Comparison of ENCODE assay signal across 22 cellular contexts in the genomic region with DNA sequence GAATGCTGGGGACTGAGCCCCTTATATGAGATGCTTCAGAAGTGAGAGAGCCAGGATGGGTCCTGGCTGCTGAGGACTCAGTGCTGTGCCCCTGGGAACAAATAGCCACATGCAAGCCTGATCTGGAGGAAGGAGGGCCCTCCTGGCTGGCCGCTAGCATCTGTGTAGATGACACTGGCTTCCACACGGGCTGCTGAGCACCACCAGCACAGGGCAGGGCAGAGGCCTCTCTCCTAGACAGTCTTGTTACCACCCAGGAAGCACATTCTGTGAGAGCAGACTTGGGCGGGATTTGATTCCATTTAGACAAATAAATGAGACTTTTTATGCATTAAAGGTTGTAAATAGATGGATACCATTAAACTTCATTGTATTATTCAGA. TPM values are rescaled to one million over a fixed set of nuclear protein-coding genes. Genes with fewer than 3 reads are reported as not detected.
A peak's percentile ranks its signal among the peaks of the same experiment; 100 is the strongest.
DNase-seq lines count a peak whose midpoint lies in the region; ATAC-seq and TF ChIP-seq lines count a peak whose summit lies in the region.
"Had no signal": no experiment of that assay in that cellular context is flagged by ENCODE, and none has a peak within 500 bp of the region (broad histone marks: within the 10 kb centered on the region; RNA-seq: fewer than 3 reads in every experiment).

No MANE protein-coding gene starts in this region.

- no peak overlapping the region for H2AFZ ChIP-seq in mesenchymal stem cell (ENCODE audit: low read depth, low read length)

- H3K4me1 ChIP-seq in HEK293 (ENCODE audit: control insufficient read depth, insufficient read depth, low read length) (no peaks in the 10 kb centered on the region), mesenchymal stem cell (ENCODE audit: control insufficient read depth, insufficient read depth, low read depth, low read length) (peaks cover 5% of the 10 kb centered on the region), upper lobe of left lung (no peaks in the 10 kb centered on the region)
- H3K4me1 ChIP-seq: Caco-2 had no signal

- H3K4ac ChIP-seq in mesenchymal stem cell (ENCODE audit: low read depth in 1 of 2, low read length in 2 of 2), result peak overlapping the region in 1 of 2 experiments; percentile 64

- no peaks in the 10 kb centered on the region for H3K27me3 Mint-ChIP-seq in chondrocyte (ENCODE audit: low read depth)
- H3K27me3 Mint-ChIP-seq: natural killer cell treated with Interleukin-12 subunit alpha and Interleukin-12 subunit beta and Interleukin-15 and Interleukin-18, amount 100 ng/mL, for 72 hours; progenitor cell of endocrine pancreas had no signal

- H3K9ac ChIP-seq in mesenchymal stem cell (ENCODE audit: low read length), result peak overlapping the region; percentile 47

- DNase-seq in chondrocyte (ENCODE audit: low spot score) (no peak), mesenchymal stem cell (no peak), upper lobe of left lung (no peak), cortex of kidney (lab: John Stamatoyannopoulos, UW) (no peak)
- no peak for DNase-seq in central memory CD4-positive, alpha-beta T cell
- DNase-seq: activated CD4-positive, alpha-beta T cell treated with anti-CD3 and anti-CD28 coated beads, Interleukin-2, amount 50 U/mL, for 4 hours; activated naive CD4-positive, alpha-beta T cell treated with Interleukin-2 at 50 U/mL for 16 hours; AML-193; anterior cingulate cortex; Caco-2; EL; GOT3; mesendoderm; NCI-H1105 treated with DMSO at 0.1 percent for 48 hours; NCI-H524 treated with DMSO at 0.1 percent for 48 hours had no signal

- H3K4me3 ChIP-seq in HEK293 (ENCODE audit: low read depth, low read length), result no peak overlapping the region
- no peak overlapping the region for H3K4me3 ChIP-seq in mesenchymal stem cell (ENCODE audit: insufficient read depth in 1 of 2, low read depth in 1 of 2, low read length in 2 of 2)
- H3K4me3 ChIP-seq in upper lobe of left lung, result no peak overlapping the region
- H3K4me3 ChIP-seq: suprapubic skin had no signal

- peaks cover 1% of the 10 kb centered on the region for H3K36me3 Mint-ChIP-seq in chondrocyte (ENCODE audit: low read depth)
- H3K36me3 Mint-ChIP-seq: natural killer cell treated with Interleukin-12 subunit alpha and Interleukin-12 subunit beta and Interleukin-15 and Interleukin-18, amount 100 ng/mL, for 72 hours had no signal

- peak overlapping the region in 1 of 2 experiments; percentile 89 for H2BK12ac ChIP-seq in mesenchymal stem cell (ENCODE audit: low read length in 2 of 2)

- TF ChIP-seq CTCF in HEK293 (tag by site-specific recombination; IDR thresholded peaks at IDR 0.05), result no peak
- no peak for TF ChIP-seq CTCF in chondrocyte (IDR thresholded peaks at IDR 0.05)
- no peak for TF ChIP-seq CTCF in upper lobe of left lung (IDR thresholded peaks at IDR 0.05)

- H3K23ac ChIP-seq in mesenchymal stem cell (ENCODE audit: low read length in 2 of 2), result no peak overlapping the region

- peak overlapping the region; percentile 75 for H3K27ac Mint-ChIP-seq in chondrocyte (ENCODE audit: unreplicated experiment)
- H3K27ac Mint-ChIP-seq: natural killer cell treated with Interleukin-12 subunit alpha and Interleukin-12 subunit beta and Interleukin-15 and Interleukin-18, amount 100 ng/mL, for 72 hours; progenitor cell of endocrine pancreas; T-helper 1 cell treated with Interleukin-12 subunit alpha and Interleukin-12 subunit beta and Interleukin-4 antibody, amounts not matched to agents 30 μg/mL and 1 μg/mL, for 36 hours had no signal

- H3K14ac ChIP-seq in mesenchymal stem cell (ENCODE audit: low read length in 2 of 2), result peak overlapping the region in 1 of 2 experiments; percentile 75

- H4K91ac ChIP-seq in mesenchymal stem cell (ENCODE audit: low read length), result peak overlapping the region; percentile 70

- ATAC-seq in upper lobe of left lung (ENCODE audit: low FRiP score in 2 of 2), result peak; percentile 17 to 30
- ATAC-seq in HG02970 (IDR thresholded peaks at IDR 0.05; ENCODE audit: low FRiP score, unreplicated experiment), result no peak
- ATAC-seq: natural killer cell treated with Interleukin-12 subunit alpha and Interleukin-12 subunit beta and Interleukin-15 and Interleukin-18, amount 100 ng/mL, for 72 hours had no signal

- H3K4me2 ChIP-seq in mesenchymal stem cell (ENCODE audit: low read length, poor library complexity, severe bottlenecking), result no peak overlapping the region

- peaks cover 2% of the 10 kb centered on the region for H3K79me1 ChIP-seq in mesenchymal stem cell (replicated peaks; ENCODE audit: low read length, poor library complexity, severe bottlenecking)

- H3K4me3 Mint-ChIP-seq in chondrocyte (ENCODE audit: unreplicated experiment), result no peak overlapping the region
- H3K4me3 Mint-ChIP-seq: natural killer cell treated with Interleukin-12 subunit alpha and Interleukin-12 subunit beta and Interleukin-15 and Interleukin-18, amount 100 ng/mL, for 72 hours; T-helper 1 cell treated with Interleukin-12 subunit alpha and Interleukin-12 subunit beta and Interleukin-4 antibody, amounts not matched to agents 30 μg/mL and 1 μg/mL, for 36 hours had no signal

- H3K36me3 ChIP-seq in HEK293 (ENCODE audit: control insufficient read depth in 2 of 2, insufficient read depth in 1 of 2, low read length in 2 of 2) (no peaks in the 10 kb centered on the region), mesenchymal stem cell (ENCODE audit: control insufficient read depth in 1 of 2, insufficient read depth in 2 of 2, low read depth in 1 of 2, low read length in 2 of 2) (no peaks in the 10 kb centered on the region), upper lobe of left lung (no peaks in the 10 kb centered on the region)
- H3K36me3 ChIP-seq: suprapubic skin had no signal

- H3K27ac ChIP-seq in HEK293 (ENCODE audit: extremely low read depth, low read depth, low read length) (no peak overlapping the region), mesenchymal stem cell (ENCODE audit: low read length, poor library complexity, severe bottlenecking) (no peak overlapping the region), upper lobe of left lung (peak overlapping the region in 1 of 4 donors; percentile 21)
- H3K27ac ChIP-seq: VCaP had no signal

- CTCF ChIA-PET in HEK293 (lab: Yijun Ruan, JAX), result no interaction called here

- H3K9me3 ChIP-seq in HEK293 (ENCODE audit: control insufficient read depth, insufficient read depth, low read depth, low read length) (no peaks in the 10 kb centered on the region), mesenchymal stem cell (ENCODE audit: control insufficient read depth, low read length) (no peaks in the 10 kb centered on the region), upper lobe of left lung (no peaks in the 10 kb centered on the region)
- H3K9me3 ChIP-seq: Caco-2, suprapubic skin had no signal

- no peak overlapping the region for H2BK5ac ChIP-seq in mesenchymal stem cell (ENCODE audit: low read depth, low read length, poor library complexity, severe bottlenecking)

- no peaks in the 10 kb centered on the region for H3K9me3 Mint-ChIP-seq in chondrocyte (ENCODE audit: low read depth)
- H3K9me3 Mint-ChIP-seq: natural killer cell treated with Interleukin-12 subunit alpha and Interleukin-12 subunit beta and Interleukin-15 and Interleukin-18, amount 100 ng/mL, for 72 hours; T-helper 1 cell treated with Interleukin-12 subunit alpha and Interleukin-12 subunit beta and Interleukin-4 antibody, amounts not matched to agents 30 μg/mL and 1 μg/mL, for 36 hours had no signal

- H3K4me1 Mint-ChIP-seq in chondrocyte (ENCODE audit: low read depth), result peaks cover 52% of the 10 kb centered on the region

- no peak overlapping the region for H2AK5ac ChIP-seq in mesenchymal stem cell (ENCODE audit: low read length, severe bottlenecking)

- TF ChIP-seq POLR2A in upper lobe of left lung (IDR thresholded peaks at IDR 0.05), result no peak

- no peak overlapping the region for H2BK120ac ChIP-seq in mesenchymal stem cell (ENCODE audit: low read depth, low read length)

- H3K27me3 ChIP-seq in mesenchymal stem cell (ENCODE audit: control insufficient read depth in 1 of 2, insufficient read depth in 1 of 2, low read length in 2 of 2), result no peaks in the 10 kb centered on the region
- no peaks in the 10 kb centered on the region for H3K27me3 ChIP-seq in upper lobe of left lung
- H3K27me3 ChIP-seq: suprapubic skin had no signal

- H3K18ac ChIP-seq in mesenchymal stem cell (ENCODE audit: low read depth in 1 of 2, low read length in 2 of 2), result peak overlapping the region; percentile 6 to 79

- peak overlapping the region; percentile 1 for H4K8ac ChIP-seq in mesenchymal stem cell (ENCODE audit: low read length)

- TF ChIP-seq EP300 in upper lobe of left lung (IDR thresholded peaks at IDR 0.05), result no peak

- 61% methylated on average over 2 of the region's 3 CpGs for WGBS in mesenchymal stem cell
- 79 to 85% methylated on average over 3 of the region's 3 CpGs for WGBS in upper lobe of left lung, 2 donors

- POLR2A ChIA-PET in HEK293 (lab: Yijun Ruan, JAX), result no interaction called here

- H2BK15ac ChIP-seq in mesenchymal stem cell (ENCODE audit: low read depth, poor library complexity, severe bottlenecking), result peak overlapping the region; percentile 44

TF ChIP-seq in HEK293, 187 proteins besides CTCF, POLR2A, EP300 and RAD21:
- no peak for TF ChIP-seq ZNF558 (tag by site-specific recombination; IDR thresholded peaks at IDR 0.05)
- peak; percentile 30 for TF ChIP-seq GLIS1 (tag by site-specific recombination; IDR thresholded peaks at IDR 0.05)

RNA-seq across cellular contexts. Expression of a gene that starts 48.0 kb away (rescaled TPM):
- total RNA-seq in chondrocyte, result 86.7 to 99.8 TPM (median 88.0 TPM) in 3 replicates
- 54.7 TPM for polyA plus RNA-seq in mesenchymal stem cell (2013, experiment 1 of 2)
- polyA plus RNA-seq in mesenchymal stem cell (2013, experiment 2 of 2), result 55.2 TPM
- total RNA-seq in upper lobe of left lung, result 100 to 1,000 TPM in 2 of 6 donors, 10 to 100 TPM in 4; 49.1 to 112 (median 91.8) TPM

RNA-seq across cellular contexts. Expression of a gene that starts 48.4 kb away (rescaled TPM):
- 63.0 to 74.7 TPM (median 68.8 TPM) in 3 replicates for total RNA-seq in chondrocyte
- 91.2 TPM for polyA plus RNA-seq in mesenchymal stem cell (2013, experiment 1 of 2)
- polyA plus RNA-seq in mesenchymal stem cell (2013, experiment 2 of 2), result 90.8 TPM
- 10 to 100 TPM; 33.8 to 48.9 (median 43.7) TPM for total RNA-seq in upper lobe of left lung
